ENCODE assay signal across 14 cellular contexts in the genomic region with DNA sequence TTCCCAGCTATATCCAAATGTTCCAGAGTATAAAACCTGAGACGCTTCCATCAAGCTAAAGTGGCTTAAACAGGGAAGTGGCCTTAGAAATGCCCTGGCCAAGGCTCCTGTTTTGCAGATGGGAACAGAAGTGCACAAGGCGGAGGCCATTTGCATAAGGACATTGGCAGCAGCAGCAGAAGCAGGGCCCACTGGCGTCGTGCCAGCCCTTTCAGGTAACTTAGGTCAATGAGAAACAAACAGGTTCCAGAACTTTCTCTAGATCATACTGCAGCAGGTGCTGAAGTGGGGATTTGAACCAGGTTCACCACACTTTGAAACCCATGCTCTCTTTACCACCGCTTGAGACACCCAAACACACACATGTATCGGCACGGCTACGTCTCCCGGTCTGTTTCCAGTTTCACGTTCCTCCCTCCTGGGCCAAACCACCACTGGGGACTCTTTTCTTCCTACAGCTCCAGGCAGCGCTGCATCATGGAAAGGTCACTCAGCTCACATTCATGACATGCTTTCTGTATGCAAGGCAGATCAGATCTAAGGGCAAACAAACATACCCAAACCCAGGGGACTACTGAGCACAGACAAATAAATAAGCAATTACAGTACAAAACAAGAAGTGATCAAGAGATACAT. TPM values are rescaled to one million over a fixed set of nuclear protein-coding genes. Genes with fewer than 3 reads are reported as not detected.
DNase-seq lines count a peak whose midpoint lies in the region; ATAC-seq and TF ChIP-seq lines count a peak whose summit lies in the region.
"Had no signal": no experiment of that assay in that cellular context is flagged by ENCODE, and none has a peak within 500 bp of the region (broad histone marks: within the 10 kb centered on the region; RNA-seq: fewer than 3 reads in every experiment).

No MANE protein-coding gene starts in this region.

- WGBS in suprapubic skin: 64% methylated on average over 11 of the region's 11 CpGs

- peak; percentile 86 for ATAC-seq in left colon
- ATAC-seq in GM18861 (IDR thresholded peaks at IDR 0.05; ENCODE audit: unreplicated experiment): no peak
- ATAC-seq in HG02571 (IDR thresholded peaks at IDR 0.05; ENCODE audit: unreplicated experiment): no peak

- TF ChIP-seq POLR2A in suprapubic skin (IDR thresholded peaks at IDR 0.05): no peak

- DNase-seq in NCI-H187 (lab: John Stamatoyannopoulos, UW): peak; percentile 47 to 56
- no peak for DNase-seq in NCI-H187 treated with DMSO at 0.1 percent for 48 hours (lab: John Stamatoyannopoulos, UW)
- peak; percentile 21 for DNase-seq in NCI-H526 treated with DMSO at 0.1 percent for 48 hours (lab: John Stamatoyannopoulos, UW)
- DNase-seq in left colon: peak in 1 of 2 donors; percentile 87
- DNase-seq in suprapubic skin (ENCODE audit: low spot score in 2 of 2): no peak
- DNase-seq in middle frontal gyrus (ENCODE audit: extremely low spot score, low spot score): no peak
- DNase-seq: activated CD4-positive, alpha-beta memory T cell treated with anti-CD3 and anti-CD28 coated beads for 36 hours; activated naive CD4-positive, alpha-beta T cell treated with anti-CD3 and anti-CD28 coated beads for 36 hours; Calu3 had no signal

- peaks cover 21% of the 10 kb centered on the region for H3K4me1 ChIP-seq in suprapubic skin

- H3K27ac ChIP-seq in suprapubic skin: peak overlapping the region; percentile 18
- H3K27ac ChIP-seq: esophagus muscularis mucosa, thoracic aorta had no signal

- no peaks in the 10 kb centered on the region for H3K27me3 ChIP-seq in suprapubic skin
- H3K27me3 ChIP-seq: esophagus muscularis mucosa had no signal

- intact Hi-C loops in left colon (cut with DNase I, micrococcal nuclease): loop anchor here in 1 of 2 donors (10.0 kb wide), 1 partner anchor 70 kb away; no protein-coding TSS in a partner anchor

- no peak for TF ChIP-seq CTCF in suprapubic skin (IDR thresholded peaks at IDR 0.05)

- no peaks in the 10 kb centered on the region for H3K9me3 ChIP-seq in suprapubic skin
- H3K9me3 ChIP-seq: esophagus muscularis mucosa, thoracic aorta had no signal

- TF ChIP-seq EP300 in suprapubic skin (IDR thresholded peaks at IDR 0.05): no peak

- no peak overlapping the region for H3K4me3 ChIP-seq in suprapubic skin
- H3K4me3 ChIP-seq: esophagus muscularis mucosa, thoracic aorta had no signal

- H3K36me3 ChIP-seq in suprapubic skin: no peaks in the 10 kb centered on the region
- H3K36me3 ChIP-seq: esophagus muscularis mucosa, thoracic aorta had no signal

RNA-seq across cellular contexts. Expression of gene PLEKHG6, which starts 46.0 kb away (rescaled TPM):
- 100 to 1,000 TPM; 140 to 147 TPM for total RNA-seq in left colon
- 10 to 100 TPM; 12.4 to 29.9 (median 27.8) TPM for total RNA-seq in suprapubic skin
- total RNA-seq: A673; activated CD4-positive, alpha-beta memory T cell treated with anti-CD3 and anti-CD28 coated beads for 36 hours; activated naive CD4-positive, alpha-beta T cell treated with anti-CD3 and anti-CD28 coated beads for 36 hours had no signal

Comparison
In these comparisons a context has a peak if more than half of its experiments do, and no peak if none do; other contexts are left out.
1. DNase-seq: peak in NCI-H187 (2 of 2) and NCI-H526 treated with DMSO at 0.1 percent for 48 hours (single experiment); none in NCI-H187 treated with DMSO at 0.1 percent for 48 hours (single experiment), suprapubic skin (0 of 2) and middle frontal gyrus (single experiment).
2. RNA of gene PLEKHG6, which starts 46.0 kb away (total RNA-seq): 140 to 147 TPM in left colon; 12.4 to 29.9 TPM in suprapubic skin; every median in the first group is over 4 times any median in the second.